Comparison of ENCODE assay signal across 2 cellular contexts in genomic region chr12:132622437-132623071, GRCh38.
TF ChIP-seq lines count a peak whose summit lies in the region.

No MANE protein-coding gene starts in this region.

TF ChIP-seq in GM12878, 131 proteins besides CTCF, POLR2A, EP300 and RAD21:
- TF ChIP-seq CEBPZ (IDR thresholded peaks at IDR 0.05; ENCODE audit: low read depth, low read length) (no peak), ZBTB40 (IDR thresholded peaks at IDR 0.05; ENCODE audit: borderline replicate concordance) (no peak), FOS (IDR thresholded peaks at IDR 0.05; ENCODE audit: borderline replicate concordance, extremely low read depth, insufficient read length) (no peak)

TF ChIP-seq in HepG2, 621 proteins besides CTCF, POLR2A, EP300 and RAD21:
- TF ChIP-seq AKAP8 (CRISPR knock-in tag; IDR thresholded peaks at IDR 0.05) (peak; percentile 27; the same call in 1 of the 2 replicates), XBP1 (CRISPR knock-in tag; IDR thresholded peaks at IDR 0.05) (no peak), ZNF740 (CRISPR knock-in tag; IDR thresholded peaks at IDR 0.05) (no peak), PHF5A (CRISPR knock-in tag; IDR thresholded peaks at IDR 0.05; ENCODE audit: low read depth, unreplicated experiment) (no peak), MAFK (conservative IDR thresholded peaks at IDR 0.05 in 1 of 2, IDR thresholded peaks at IDR 0.05 in 1 of 2; ENCODE audit: low read length in 2 of 2) (no peak), SP2 (CRISPR knock-in tag; IDR thresholded peaks at IDR 0.05) (no peak), ZFP90 (CRISPR knock-in tag; IDR thresholded peaks at IDR 0.05; ENCODE audit: borderline replicate concordance) (no peak), PAF1 (CRISPR knock-in tag; IDR thresholded peaks at IDR 0.05) (no peak), NFIB (CRISPR knock-in tag; IDR thresholded peaks at IDR 0.05; ENCODE audit: borderline replicate concordance) (no peak), KLF15 (CRISPR knock-in tag; IDR thresholded peaks at IDR 0.05; ENCODE audit: borderline replicate concordance) (no peak), POGZ (CRISPR knock-in tag; IDR thresholded peaks at IDR 0.05) (no peak), MLX (CRISPR knock-in tag; IDR thresholded peaks at IDR 0.05) (no peak), MNT (IDR thresholded peaks at IDR 0.05) (peak; percentile 80), SAP130 (CRISPR knock-in tag; IDR thresholded peaks at IDR 0.05; ENCODE audit: low read depth) (no peak), ZNF382 (CRISPR knock-in tag; IDR thresholded peaks at IDR 0.05; ENCODE audit: borderline replicate concordance) (no peak), ZHX1 (CRISPR knock-in tag; IDR thresholded peaks at IDR 0.05; ENCODE audit: low read depth) (no peak), MZF1 (CRISPR knock-in tag; IDR thresholded peaks at IDR 0.05; ENCODE audit: borderline replicate concordance) (no peak), ZFP82 (CRISPR knock-in tag; IDR thresholded peaks at IDR 0.05; ENCODE audit: borderline replicate concordance) (no peak), SMARCE1 (IDR thresholded peaks at IDR 0.05; ENCODE audit: borderline replicate concordance) (no peak), MAX (IDR thresholded peaks at IDR 0.05) (no peak), KDM2A (CRISPR knock-in tag; IDR thresholded peaks at IDR 0.05; ENCODE audit: borderline replicate concordance, low read depth) (no peak), KLF13 (CRISPR knock-in tag; IDR thresholded peaks at IDR 0.05) (no peak), ZNF770 (CRISPR knock-in tag; IDR thresholded peaks at IDR 0.05) (no peak), RBM22 (optimal IDR thresholded peaks at IDR 0.05; ENCODE audit: low read length) (peak; percentile 31), FOXA1 (IDR thresholded peaks at IDR 0.05) (no peak), FOXA1 (CRISPR knock-in tag; IDR thresholded peaks at IDR 0.05) (no peak), ZNF768 (CRISPR knock-in tag; IDR thresholded peaks at IDR 0.05) (0 out of 2 replicates have a peak, but pooled peaks have one; percentile 4), E2F2 (CRISPR knock-in tag; IDR thresholded peaks at IDR 0.05; ENCODE audit: borderline replicate concordance) (no peak), ZNF337 (CRISPR knock-in tag; IDR thresholded peaks at IDR 0.05; ENCODE audit: borderline replicate concordance, low read depth) (no peak), SOX6 (IDR thresholded peaks at IDR 0.05) (no peak), SOX6 (CRISPR knock-in tag; IDR thresholded peaks at IDR 0.05) (no peak), ZNF687 (CRISPR knock-in tag; IDR thresholded peaks at IDR 0.05) (peak; percentile 37; the same call in 1 of the 2 replicates)
